21 cellular contexts compared by ENCODE assay signal in the genomic region with DNA sequence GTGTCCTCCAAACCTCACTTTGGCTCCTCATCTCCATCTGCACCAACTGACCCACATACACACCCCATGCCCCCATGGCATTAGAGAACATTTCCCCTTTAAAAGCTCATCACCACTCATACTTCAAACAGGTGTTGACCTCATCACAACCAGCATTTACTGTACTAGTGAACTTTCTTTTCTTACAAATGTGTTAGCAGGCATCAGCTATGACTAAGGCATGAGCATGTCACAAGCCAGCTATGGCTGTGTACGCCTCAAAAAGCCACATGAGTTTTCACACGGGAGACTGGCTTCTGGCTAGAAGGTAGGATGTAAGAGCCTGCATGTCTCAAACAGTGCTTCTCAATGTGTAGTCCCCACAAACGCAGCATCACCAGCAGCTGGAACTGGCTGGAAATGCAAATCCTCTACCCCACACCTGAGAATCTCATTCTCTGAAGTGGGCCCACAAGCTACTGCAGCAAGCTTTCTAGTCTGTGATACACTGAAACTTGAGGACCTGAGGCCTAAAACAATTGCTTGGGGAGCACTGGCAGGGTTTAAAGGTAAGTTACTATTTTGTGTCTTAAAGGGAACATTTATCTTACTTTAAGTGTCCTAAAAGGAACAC.
"Had no signal": no experiment of that assay in that cellular context is flagged by ENCODE, and none has a peak within 500 bp of the region (broad histone marks: within the 10 kb centered on the region; RNA-seq: fewer than 3 reads in every experiment).

No MANE protein-coding gene starts in this region.

- H3K9me3 ChIP-seq: gastroesophageal sphincter, left ventricle myocardium inferior, suprapubic skin had no signal

- H3K4me1 ChIP-seq: gastroesophageal sphincter, left ventricle myocardium inferior, suprapubic skin had no signal

- H3K4me3 ChIP-seq: cardiac muscle cell, gastroesophageal sphincter, left ventricle myocardium inferior, smooth muscle cell, suprapubic skin had no signal

- H3K4me1 Mint-ChIP-seq: activated B cell treated with CpG ODN at 0.5 μM for 24 hours; memory B cell; nephron; stimulated activated naive B cell treated with anti-CD40 and anti-IgM and Interleukin-4, amounts not matched to agents 10 μg/mL and 1 μg/mL and 100 μg/mL, for 72 hours had no signal

- FAIRE-seq: astrocyte, colon, endothelial cell of umbilical vein, keratinocyte had no signal

- DNase-seq: activated B cell treated with CpG ODN at 0.5 μM for 24 hours; activated CD4-positive, alpha-beta T cell treated with anti-CD3 and anti-CD28 coated beads, Interleukin-2, amount 10 ng/mL, durations not matched to agents 7 days and 5 days; activated naive CD4-positive, alpha-beta T cell; activated T-cell treated with anti-CD3 and anti-CD28 coated beads, Interleukin-2, amount 50 U/mL, for 48 hours; effector CD4-positive, alpha-beta T cell; left ventricle myocardium inferior; occipital lobe; right cardiac atrium; stimulated activated naive B cell treated with anti-CD40 and anti-IgM and Interleukin-4, amounts not matched to agents 10 μg/mL and 1 μg/mL and 100 μg/mL, for 72 hours had no signal

- H3K27me3 ChIP-seq: cardiac muscle cell, gastroesophageal sphincter, suprapubic skin had no signal

- H3K4me3 Mint-ChIP-seq: activated B cell treated with CpG ODN at 0.5 μM for 24 hours; activated CD4-positive, alpha-beta T cell treated with anti-CD3 and anti-CD28 coated beads, Interleukin-2, amount 10 ng/mL, durations not matched to agents 7 days and 5 days; memory B cell; nephron; stimulated activated naive B cell treated with anti-CD40 and anti-IgM and Interleukin-4, amounts not matched to agents 10 μg/mL and 1 μg/mL and 100 μg/mL, for 72 hours; type B pancreatic cell had no signal

- H3K27me3 Mint-ChIP-seq: activated B cell treated with CpG ODN at 0.5 μM for 24 hours; activated CD4-positive, alpha-beta T cell treated with anti-CD3 and anti-CD28 coated beads, Interleukin-2, amount 10 ng/mL, durations not matched to agents 7 days and 5 days; memory B cell; progenitor cell of endocrine pancreas; stimulated activated naive B cell treated with anti-CD40 and anti-IgM and Interleukin-4, amounts not matched to agents 10 μg/mL and 1 μg/mL and 100 μg/mL, for 72 hours; type B pancreatic cell had no signal

- ATAC-seq: gastroesophageal sphincter; right cardiac atrium; stimulated activated naive B cell treated with anti-CD40 and anti-IgM and Interleukin-4, amounts not matched to agents 10 μg/mL and 1 μg/mL and 100 μg/mL, for 72 hours had no signal

- H3K27ac ChIP-seq: cardiac muscle cell, gastroesophageal sphincter, left ventricle myocardium inferior, suprapubic skin had no signal

- H3K4me2 ChIP-seq: smooth muscle cell had no signal

- H3K27ac Mint-ChIP-seq: activated B cell treated with CpG ODN at 0.5 μM for 24 hours; activated CD4-positive, alpha-beta T cell treated with anti-CD3 and anti-CD28 coated beads, Interleukin-2, amount 10 ng/mL, durations not matched to agents 7 days and 5 days; memory B cell; nephron; progenitor cell of endocrine pancreas; stimulated activated naive B cell treated with anti-CD40 and anti-IgM and Interleukin-4, amounts not matched to agents 10 μg/mL and 1 μg/mL and 100 μg/mL, for 72 hours; type B pancreatic cell had no signal

- H3K9me3 Mint-ChIP-seq: activated B cell treated with CpG ODN at 0.5 μM for 24 hours; activated CD4-positive, alpha-beta T cell treated with anti-CD3 and anti-CD28 coated beads, Interleukin-2, amount 10 ng/mL, durations not matched to agents 7 days and 5 days; memory B cell; nephron; stimulated activated naive B cell treated with anti-CD40 and anti-IgM and Interleukin-4, amounts not matched to agents 10 μg/mL and 1 μg/mL and 100 μg/mL, for 72 hours; type B pancreatic cell had no signal
